ENCODE assay signal across 9 cellular contexts in genomic region chr6:157033428-157034140, GRCh38.
DNase-seq lines count a peak whose midpoint lies in the region; ATAC-seq, FAIRE-seq and TF ChIP-seq lines count a peak whose summit lies in the region.
"Had no signal": no experiment of that assay in that cellular context is flagged by ENCODE, and none has a peak within 500 bp of the region (broad histone marks: within the 10 kb centered on the region; RNA-seq: fewer than 3 reads in every experiment).

No MANE protein-coding gene starts in this region.

- H3K4me3 ChIP-seq in kidney (ENCODE audit: low read length in 2 of 2) (peak overlapping the region; percentile 68 to 75), tibial nerve (peak overlapping the region; percentile 6 to 48 (median 36))

- peak overlapping the region; percentile 64 to 75 for H3K9ac ChIP-seq in kidney (ENCODE audit: low read length in 2 of 2)

- intact Hi-C loops in kidney (cut with DNase I) = no loop called here

- H3K36me3 ChIP-seq in kidney (ENCODE audit: control insufficient read depth in 1 of 2, insufficient read depth in 2 of 2, low read length in 2 of 2) = no peaks in the 10 kb centered on the region
- H3K36me3 ChIP-seq in tibial nerve = peaks cover 0 to 6% (median 0%) of the 10 kb centered on the region in 3 donors

- H3K27ac ChIP-seq in kidney (ENCODE audit: low read depth in 2 of 2, low read length in 2 of 2) (peak overlapping the region; percentile 38 to 86), tibial nerve (peak overlapping the region in 3 of 4 donors; percentile 67 to 81 (median 76))

- peaks cover 26% of the 10 kb centered on the region for H3K4me1 Mint-ChIP-seq in activated CD4-positive, alpha-beta T cell treated with anti-CD3 and anti-CD28 coated beads, Interleukin-2, amount 10 ng/mL, durations not matched to agents 7 days and 5 days
- H3K4me1 Mint-ChIP-seq in activated naive CD8-positive, alpha-beta T cell treated with anti-CD3 and anti-CD28 coated beads for 36 hours = peaks cover 21% of the 10 kb centered on the region

- peak in 1 of 2 donors; percentile 18 for TF ChIP-seq EP300 in tibial nerve (IDR thresholded peaks at IDR 0.05)

- 2 to 3% methylated on average over 5 of the region's 5 CpGs for WGBS in tibial nerve, 2 donors

- H3K4me1 ChIP-seq in kidney (ENCODE audit: control insufficient read depth in 1 of 2, insufficient read depth in 1 of 2, low read depth in 1 of 2, low read length in 2 of 2) (peaks cover 16 to 32% of the 10 kb centered on the region in 2 donors), tibial nerve (peaks cover 0 to 46% (median 20%) of the 10 kb centered on the region in 4 donors)

- no peak for FAIRE-seq in kidney (lab: Jason Lieb, UNC)

- H3K27me3 ChIP-seq in tibial nerve = no peaks in the 10 kb centered on the region

- H3K9me3 Mint-ChIP-seq in activated CD4-positive, alpha-beta T cell treated with anti-CD3 and anti-CD28 coated beads, Interleukin-2, amount 10 ng/mL, durations not matched to agents 7 days and 5 days = no peaks in the 10 kb centered on the region
- no peaks in the 10 kb centered on the region for H3K9me3 Mint-ChIP-seq in activated naive CD8-positive, alpha-beta T cell treated with anti-CD3 and anti-CD28 coated beads for 36 hours

- peaks cover 4% of the 10 kb centered on the region for H3K36me3 Mint-ChIP-seq in activated CD4-positive, alpha-beta T cell treated with anti-CD3 and anti-CD28 coated beads, Interleukin-2, amount 10 ng/mL, durations not matched to agents 7 days and 5 days (ENCODE audit: low read depth)
- H3K36me3 Mint-ChIP-seq in activated naive CD8-positive, alpha-beta T cell treated with anti-CD3 and anti-CD28 coated beads for 36 hours = peaks cover 10% of the 10 kb centered on the region

- no peak for DNase-seq in activated CD4-positive, alpha-beta T cell treated with anti-CD3 and anti-CD28 coated beads, Interleukin-2, amount 10 ng/mL, durations not matched to agents 7 days and 5 days
- DNase-seq in activated CD4-positive, alpha-beta T cell treated with anti-CD3 and anti-CD28 coated beads, Interleukin-2, amount 50 U/mL, for 4 hours = no peak
- DNase-seq in activated naive CD8-positive, alpha-beta T cell treated with anti-CD3 and anti-CD28 coated beads for 36 hours = no peak
- DNase-seq in kidney = no peak
- no peak for DNase-seq in tibial nerve (ENCODE audit: low spot score in 2 of 2)
- no peak for DNase-seq in islet precursor cell
- DNase-seq: NCI-H1694 had no signal

- CTCF ChIA-PET in activated CD4-positive, alpha-beta T cell treated with anti-CD3 and anti-CD28 coated beads, Interleukin-2, amount 10 ng/mL, durations not matched to agents 7 days and 5 days (lab: Charles Lee) = interaction anchor here (0.8 to 1.5 kb wide), 4 partner anchors 10 to 1811 kb away, joined by 3 to 5 read pairs (median 4); no protein-coding TSS in a partner anchor

- no peak for TF ChIP-seq CTCF in kidney (IDR thresholded peaks at IDR 0.05; ENCODE audit: borderline replicate concordance, extremely low read depth, insufficient read depth)
- no peak for TF ChIP-seq CTCF in tibial nerve (IDR thresholded peaks at IDR 0.05)

- peak overlapping the region; percentile 73 for H3K27ac Mint-ChIP-seq in activated CD4-positive, alpha-beta T cell treated with anti-CD3 and anti-CD28 coated beads, Interleukin-2, amount 10 ng/mL, durations not matched to agents 7 days and 5 days
- H3K27ac Mint-ChIP-seq in activated naive CD8-positive, alpha-beta T cell treated with anti-CD3 and anti-CD28 coated beads for 36 hours = peak overlapping the region; percentile 88

- H3K9me3 ChIP-seq in kidney (ENCODE audit: control insufficient read depth in 1 of 2, low read length in 2 of 2) = no peaks in the 10 kb centered on the region
- H3K9me3 ChIP-seq in tibial nerve = no peaks in the 10 kb centered on the region

- H3K4me3 Mint-ChIP-seq in activated CD4-positive, alpha-beta T cell treated with anti-CD3 and anti-CD28 coated beads, Interleukin-2, amount 10 ng/mL, durations not matched to agents 7 days and 5 days = peak overlapping the region; percentile 78
- peak overlapping the region; percentile 91 for H3K4me3 Mint-ChIP-seq in activated naive CD8-positive, alpha-beta T cell treated with anti-CD3 and anti-CD28 coated beads for 36 hours

- no peak for TF ChIP-seq POLR2A in tibial nerve (IDR thresholded peaks at IDR 0.05)

- no peak for ATAC-seq in GM21529 (IDR thresholded peaks at IDR 0.05; ENCODE audit: unreplicated experiment)
- ATAC-seq in HG03354 (IDR thresholded peaks at IDR 0.05; ENCODE audit: poor library complexity, severe bottlenecking, unreplicated experiment) = no peak

- no peaks in the 10 kb centered on the region for H3K27me3 Mint-ChIP-seq in activated CD4-positive, alpha-beta T cell treated with anti-CD3 and anti-CD28 coated beads, Interleukin-2, amount 10 ng/mL, durations not matched to agents 7 days and 5 days
- no peaks in the 10 kb centered on the region for H3K27me3 Mint-ChIP-seq in activated naive CD8-positive, alpha-beta T cell treated with anti-CD3 and anti-CD28 coated beads for 36 hours

- POLR2A ChIA-PET in activated CD4-positive, alpha-beta T cell treated with anti-CD3 and anti-CD28 coated beads, Interleukin-2, amount 10 ng/mL, durations not matched to agents 7 days and 5 days (lab: Charles Lee) = interaction anchor here (1.2 kb wide), 1 partner anchor 21 kb away, joined by 3 read pairs; no protein-coding TSS in a partner anchor
